Comparison of ENCODE assay signal across 14 cellular contexts in the genomic region with DNA sequence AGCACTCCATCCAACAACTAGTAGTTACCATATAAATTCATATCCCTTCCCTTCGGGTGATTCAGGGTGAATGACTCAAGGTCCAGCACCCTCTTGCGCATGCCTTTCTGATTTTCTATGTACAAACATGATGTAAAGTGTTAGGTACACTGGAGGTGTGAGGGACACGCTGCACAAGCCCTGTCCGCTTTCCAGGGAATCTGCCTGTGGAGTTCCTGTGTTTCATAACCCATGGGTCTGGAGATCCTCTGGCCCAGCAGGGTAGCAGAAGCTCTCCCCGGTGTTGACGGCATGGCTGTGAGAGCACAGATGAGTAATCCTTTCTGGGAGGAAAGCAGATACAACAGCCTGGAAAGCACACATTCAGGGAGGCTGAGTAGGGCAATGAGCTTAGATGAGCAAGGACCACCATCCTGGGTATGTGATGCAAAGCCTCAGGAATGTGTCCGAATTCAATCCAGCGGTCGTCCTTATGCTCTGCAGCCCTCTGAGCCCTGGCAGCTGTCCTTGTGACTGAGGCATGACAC.
DNase-seq lines count a peak whose midpoint lies in the region; ATAC-seq, FAIRE-seq and TF ChIP-seq lines count a peak whose summit lies in the region.
"Had no signal": no experiment of that assay in that cellular context is flagged by ENCODE, and none has a peak within 500 bp of the region (broad histone marks: within the 10 kb centered on the region; RNA-seq: fewer than 3 reads in every experiment).

No MANE protein-coding gene starts in this region.

- H3K4me3 ChIP-seq in mammary epithelial cell (replicated peaks in 1 of 3; ENCODE audit: insufficient read depth in 1 of 3, low read depth in 2 of 3, low read length in 3 of 3) = no peak overlapping the region
- no peak overlapping the region for H3K4me3 ChIP-seq in keratinocyte (ENCODE audit: control insufficient read depth in 2 of 3, extremely low read depth in 1 of 3, insufficient read depth in 2 of 3, low read depth in 1 of 3, low read length in 3 of 3)
- H3K4me3 ChIP-seq in upper lobe of left lung = no peak overlapping the region
- H3K4me3 ChIP-seq: tibial artery had no signal

- H3K79me2 ChIP-seq in mammary epithelial cell (ENCODE audit: insufficient read depth, low read length) (no peaks in the 10 kb centered on the region), keratinocyte (ENCODE audit: control insufficient read depth, insufficient read depth, low read length) (no peaks in the 10 kb centered on the region)

- ATAC-seq in upper lobe of left lung (ENCODE audit: low FRiP score in 2 of 2) = no peak

- H3K4me1 ChIP-seq in mammary epithelial cell (ENCODE audit: insufficient read depth, low read length) (peaks cover 17% of the 10 kb centered on the region), keratinocyte (ENCODE audit: control insufficient read depth, extremely low read depth, insufficient read depth, low read length) (peaks cover 31% of the 10 kb centered on the region), upper lobe of left lung (no peaks in the 10 kb centered on the region)
- H3K4me1 ChIP-seq: tibial artery had no signal

- H3K4me2 ChIP-seq in mammary epithelial cell (ENCODE audit: insufficient read depth, low read depth, low read length) (no peak overlapping the region), keratinocyte (ENCODE audit: control insufficient read depth, extremely low read depth, insufficient read depth, low read depth, low read length) (no peak overlapping the region)

- TF ChIP-seq POLR2A in upper lobe of left lung (IDR thresholded peaks at IDR 0.05) = no peak

- no peaks in the 10 kb centered on the region for H3K9me3 ChIP-seq in mammary epithelial cell (replicated peaks; ENCODE audit: insufficient read depth, low read length)
- no peaks in the 10 kb centered on the region for H3K9me3 ChIP-seq in keratinocyte (ENCODE audit: control insufficient read depth, low read depth, low read length)
- no peaks in the 10 kb centered on the region for H3K9me3 ChIP-seq in upper lobe of left lung
- H3K9me3 ChIP-seq: tibial artery had no signal

- intact Hi-C loops in mammary epithelial cell (cut with micrococcal nuclease) = loop anchor here (5.0 kb wide), 1 partner anchor 216 kb away; no protein-coding TSS in a partner anchor

- no peaks in the 10 kb centered on the region for H3K36me3 ChIP-seq in mammary epithelial cell (ENCODE audit: insufficient read depth, low read length)
- H3K36me3 ChIP-seq in keratinocyte (ENCODE audit: control insufficient read depth in 2 of 2, extremely low read depth in 1 of 2, insufficient read depth in 2 of 2, low read length in 2 of 2) = no peaks in the 10 kb centered on the region
- H3K36me3 ChIP-seq in upper lobe of left lung = no peaks in the 10 kb centered on the region
- H3K36me3 ChIP-seq: tibial artery had no signal

- peak; percentile 61 for FAIRE-seq in keratinocyte (lab: Jason Lieb, UNC)
- FAIRE-seq: A204.1 had no signal

- DNase-seq in A172 (ENCODE audit: low spot score) (peak; percentile 50), LHCN-M2 (ENCODE audit: low read depth) (peak; percentile 74), mammary epithelial cell (peak; percentile 31), keratinocyte (ENCODE audit: low read depth, low spot score) (peak; percentile 54), NCI-H524 treated with DMSO at 0.1 percent for 48 hours (lab: John Stamatoyannopoulos, UW) (no peak), NCI-H1417 treated with DMSO at 0.1 percent for 48 hours (lab: John Stamatoyannopoulos, UW) (no peak), activated T-cell treated with anti-CD3 and anti-CD28 coated beads for 4 hours (no peak), upper lobe of left lung (no peak)
- DNase-seq: activated CD4-positive, alpha-beta T cell treated with anti-CD3 and anti-CD28 coated beads, Interleukin-2, amount 50 U/mL, for 4 hours; activated naive CD4-positive, alpha-beta T cell treated with anti-CD3 and anti-CD28 coated beads, Interleukin-2, amount 50 U/mL, for 16 hours; cortex of kidney; stimulated activated CD4-positive, alpha-beta T cell treated with anti-CD3 and anti-CD28 coated beads, Interleukin-12 subunit alpha, Interleukin-12 subunit beta, amount 100 ng/mL, for 4 hours; tibial artery had no signal

- H3K9me1 ChIP-seq in keratinocyte (ENCODE audit: control insufficient read depth, extremely low read depth, insufficient read depth, low read length) = no peaks in the 10 kb centered on the region

- 86% methylated on average over 9 of the region's 9 CpGs for WGBS in mammary epithelial cell (ENCODE audit: low coverage, missing lambda C conversion rate)
- WGBS in upper lobe of left lung, 2 donors = 80 to 83% methylated on average over 9 of the region's 9 CpGs

- no peak for TF ChIP-seq CTCF in mammary epithelial cell (conservative IDR thresholded peaks at IDR 0.05 in 1 of 2, IDR thresholded peaks at IDR 0.05 in 1 of 2; ENCODE audit: extremely low read depth in 1 of 2, insufficient read depth in 1 of 2, low read depth in 1 of 2, low read length in 2 of 2)
- no peak for TF ChIP-seq CTCF in keratinocyte (optimal IDR thresholded peaks at IDR 0.05 in 1 of 3, IDR thresholded peaks at IDR 0.05 in 1 of 3, conservative IDR thresholded peaks at IDR 0.05 in 1 of 3; ENCODE audit: extremely low read depth in 1 of 3, insufficient read depth in 2 of 3, low read length in 3 of 3)
- no peak for TF ChIP-seq CTCF in upper lobe of left lung (IDR thresholded peaks at IDR 0.05)

- TF ChIP-seq EP300 in upper lobe of left lung (IDR thresholded peaks at IDR 0.05) = no peak

- H4K20me1 ChIP-seq in mammary epithelial cell (ENCODE audit: insufficient read depth, low read length) (no peaks in the 10 kb centered on the region), keratinocyte (ENCODE audit: control insufficient read depth, extremely low read depth, insufficient read depth, low read length) (no peaks in the 10 kb centered on the region)

- dilution Hi-C loops in mammary epithelial cell (cut with HindIII; ENCODE audit: low sequenced_read_pairs) = no loop called here
- dilution Hi-C loops in keratinocyte (cut with MboI; ENCODE audit: extremely low pct_ligation_motif_present, low sequenced_read_pairs) = no loop called here

- CTCF ChIA-PET in mammary epithelial cell (lab: Charles Lee; ENCODE audit: low non-redundant PET) = no interaction called here

- H3K27ac ChIP-seq in mammary epithelial cell (ENCODE audit: insufficient read depth, low read depth, low read length) (no peak overlapping the region), keratinocyte (ENCODE audit: control insufficient read depth, insufficient read depth, low read length) (peak overlapping the region; percentile 5), upper lobe of left lung (no peak overlapping the region)
- H3K27ac ChIP-seq: tibial artery had no signal

- no TSS peak for BruUV-seq in mammary epithelial cell (replicated peaks; lab: Mats Ljungman, UMichigan)

- H2AFZ ChIP-seq in mammary epithelial cell (ENCODE audit: low read depth, low read length) (no peak overlapping the region), keratinocyte (ENCODE audit: control insufficient read depth, low read length) (no peak overlapping the region)

- H3K9ac ChIP-seq in mammary epithelial cell (ENCODE audit: insufficient read depth, low read length) (no peak overlapping the region), keratinocyte (ENCODE audit: control insufficient read depth, extremely low read depth, insufficient read depth, low read length) (no peak overlapping the region)

- H3K27me3 ChIP-seq in mammary epithelial cell (ENCODE audit: insufficient read depth, low read length) = no peaks in the 10 kb centered on the region
- H3K27me3 ChIP-seq in keratinocyte (ENCODE audit: control insufficient read depth, extremely low read depth, insufficient read depth, low read length) = no peaks in the 10 kb centered on the region
- H3K27me3 ChIP-seq in upper lobe of left lung = no peaks in the 10 kb centered on the region
- H3K27me3 ChIP-seq: tibial artery had no signal

- in situ Hi-C loops in mammary epithelial cell (cut with MboI; ENCODE audit: low sequenced_read_pairs in 2 of 2) = no loop called here

Comparison
In these comparisons a context has a peak if more than half of its experiments do, and no peak if none do; other contexts are left out.
1. DNase-seq: peak in A172 (single experiment), LHCN-M2 (single experiment), mammary epithelial cell (single experiment) and keratinocyte (single experiment); none in NCI-H524 treated with DMSO at 0.1 percent for 48 hours (single experiment), NCI-H1417 treated with DMSO at 0.1 percent for 48 hours (single experiment), activated T-cell treated with anti-CD3 and anti-CD28 coated beads for 4 hours (single experiment) and upper lobe of left lung (0 of 2).